ENCODE assay signal across 8 cellular contexts in genomic region chr1:226697151-226697575, GRCh38. TPM values are rescaled to one million over a fixed set of nuclear protein-coding genes. Genes with fewer than 3 reads are reported as not detected.
DNase-seq lines count a peak whose midpoint lies in the region; ATAC-seq, FAIRE-seq and TF ChIP-seq lines count a peak whose summit lies in the region.

No MANE protein-coding gene starts in this region.

- TF ChIP-seq CTCF in astrocyte (IDR thresholded peaks at IDR 0.05; ENCODE audit: insufficient read depth, low read depth, low read length) (no peak), natural killer cell (IDR thresholded peaks at IDR 0.05) (no peak), BE2C (IDR thresholded peaks at IDR 0.05; ENCODE audit: low read depth, low read length) (no peak), GM13976 (IDR thresholded peaks at IDR 0.05; ENCODE audit: borderline replicate concordance, control extremely low read depth, extremely low read depth, insufficient read depth, missing control alignments) (no peak)

- H3K4me1 ChIP-seq in astrocyte (ENCODE audit: insufficient read depth, low read length) (peaks cover 12% of the 10 kb centered on the region), BE2C (peaks cover 5% of the 10 kb centered on the region; the same call in 1 of the 2 replicates)

- DNase-seq in astrocyte (ENCODE audit: low read depth) = peak; percentile 77
- DNase-seq in natural killer cell = no peak
- no peak for DNase-seq in BE2C
- no peak for DNase-seq in NCI-H1436 treated with DMSO at 0.1 percent for 48 hours (lab: John Stamatoyannopoulos, UW)
- DNase-seq in GM13976 (ENCODE audit: low spot score) = no peak
- DNase-seq in HuH-7 (ENCODE audit: low spot score) = no peak

- no peaks in the 10 kb centered on the region for H4K20me1 ChIP-seq in astrocyte (ENCODE audit: insufficient read depth, low read length)

- in situ Hi-C loops in GM13976 (cut with MboI; ENCODE audit: low sequenced_read_pairs, unreplicated experiment) = no loop called here

- H3K36me3 Mint-ChIP-seq in astrocyte (ENCODE audit: low read depth, unreplicated experiment) (peaks cover 14% of the 10 kb centered on the region), natural killer cell (no peaks in the 10 kb centered on the region)

- H3K79me2 ChIP-seq in astrocyte (ENCODE audit: insufficient read depth, low read length) = no peaks in the 10 kb centered on the region

- no peak overlapping the region for H3K27ac Mint-ChIP-seq in astrocyte (ENCODE audit: unreplicated experiment)
- peak overlapping the region; percentile 97 to 99 for H3K27ac Mint-ChIP-seq in natural killer cell

- peak; percentile 71 for ATAC-seq in GM18858 (IDR thresholded peaks at IDR 0.05; ENCODE audit: unreplicated experiment)
- ATAC-seq in HG02981 (IDR thresholded peaks at IDR 0.05; ENCODE audit: unreplicated experiment) = peak; percentile 37
- ATAC-seq in natural killer cell = peak in 1 of 3 donors; percentile 27

- H3K36me3 ChIP-seq in astrocyte (ENCODE audit: insufficient read depth, low read length) (no peaks in the 10 kb centered on the region), BE2C (no peaks in the 10 kb centered on the region)

- peaks cover 16% of the 10 kb centered on the region for H3K4me1 Mint-ChIP-seq in astrocyte (ENCODE audit: low read depth, unreplicated experiment)
- H3K4me1 Mint-ChIP-seq in natural killer cell = peaks cover 77 to 81% of the 10 kb centered on the region in 2 donors

- no peak for FAIRE-seq in astrocyte (lab: Jason Lieb, UNC)

- peak overlapping the region; percentile 22 for H3K4me2 ChIP-seq in astrocyte (ENCODE audit: low read length)

- no peak overlapping the region for H2AFZ ChIP-seq in astrocyte (ENCODE audit: low read depth, low read length)

- H3K27me3 ChIP-seq in astrocyte (ENCODE audit: insufficient read depth, low read length) (no peaks in the 10 kb centered on the region), BE2C (no peaks in the 10 kb centered on the region)

- no peaks in the 10 kb centered on the region for H3K9me3 Mint-ChIP-seq in astrocyte (ENCODE audit: unreplicated experiment)
- H3K9me3 Mint-ChIP-seq in natural killer cell = no peaks in the 10 kb centered on the region

- H3K9me3 ChIP-seq in astrocyte (ENCODE audit: insufficient read depth, low read depth, low read length) = no peaks in the 10 kb centered on the region
- H3K9me3 ChIP-seq in BE2C = no peaks in the 10 kb centered on the region

- no peak overlapping the region for H3K27ac ChIP-seq in astrocyte (ENCODE audit: low read depth, low read length)

- H3K27me3 Mint-ChIP-seq in astrocyte (ENCODE audit: low read depth, unreplicated experiment) (peaks cover 2% of the 10 kb centered on the region), natural killer cell (ENCODE audit: low read depth in 2 of 2) (no peaks in the 10 kb centered on the region)

- no peak overlapping the region for H3K9ac ChIP-seq in astrocyte (ENCODE audit: low read length)

- intact Hi-C loops in natural killer cell (cut with micrococcal nuclease) = no loop called here

- H3K4me3 Mint-ChIP-seq in astrocyte (ENCODE audit: unreplicated experiment) (no peak overlapping the region), natural killer cell (no peak overlapping the region)

- H3K4me3 ChIP-seq in astrocyte (ENCODE audit: insufficient read depth, low read depth, low read length) (no peak overlapping the region), BE2C (ENCODE audit: low read depth, low read length) (no peak overlapping the region)

RNA-seq across cellular contexts. Expression of gene ITPKB, which starts 41.9 kb away (rescaled TPM):
- 10.5 and 10.9 TPM in 2 replicates for total RNA-seq in astrocyte
- total RNA-seq in natural killer cell = 100 to 1,000 TPM in 1 of 3 donors, 10 to 100 TPM in 2; 92.2 to 133 (median 99.0) TPM
- 0.25 TPM for polyA plus RNA-seq in BE2C (2012; ENCODE audit: insufficient read depth, insufficient read length, low read depth)
